In genomic region chr1:1411626-1412025, GRCh38 we compare ENCODE assay signal across 24 cellular contexts. TPM values are rescaled to one million over a fixed set of nuclear protein-coding genes. Genes with fewer than 3 reads are reported as not detected.
"Had no signal": no experiment of that assay in that cellular context is flagged by ENCODE, and none has a peak within 500 bp of the region (broad histone marks: within the 10 kb centered on the region; RNA-seq: fewer than 3 reads in every experiment).

No MANE protein-coding gene starts in this region.

- DNase-seq: activated CD4-positive, alpha-beta memory T cell treated with anti-CD3 and anti-CD28 coated beads, Interleukin-2, amount 10 ng/mL, durations not matched to agents 7 days and 5 days; activated CD4-positive, alpha-beta T cell treated with anti-CD3 and anti-CD28 coated beads for 4 hours; activated effector memory CD4-positive, alpha-beta T cell treated with anti-CD3 and anti-CD28 coated beads, Interleukin-2, amount 50 U/mL, for 16 hours; activated T-cell treated with anti-CD3 and anti-CD28 coated beads, Interleukin-2, amount 50 U/mL, for 24 hours; amygdala; brain microvascular endothelial cell; cortex of kidney; effector CD8-positive, alpha-beta T cell; foreskin fibroblast; head of caudate nucleus; immature natural killer cell; left colon; midbrain; retina; stimulated activated CD4-positive, alpha-beta T cell treated with anti-CD3 and anti-CD28 coated beads, Interleukin-4, amount 100 ng/mL, for 1 hour; stimulated activated naive CD4-positive, alpha-beta T cell treated with Interleukin-2 at 50 U/mL for 16 hours; trophoblast cell; WERI-Rb-1 had no signal

- H3K4me3 ChIP-seq: suprapubic skin had no signal

- H3K36me3 Mint-ChIP-seq: immature natural killer cell had no signal

- H3K27me3 Mint-ChIP-seq: activated CD4-positive, alpha-beta memory T cell treated with anti-CD3 and anti-CD28 coated beads, Interleukin-2, amount 10 ng/mL, durations not matched to agents 7 days and 5 days; activated naive CD4-positive, alpha-beta T cell treated with anti-CD3 and anti-CD28 coated beads, Interleukin-2, amount 50 U/mL, for 24 hours; activated T-cell treated with anti-CD3 and anti-CD28 coated beads, Interleukin-2, amount 50 U/mL, for 24 hours had no signal

- H2AFZ ChIP-seq: parathyroid adenoma had no signal

- H3K9me3 Mint-ChIP-seq: activated CD4-positive, alpha-beta memory T cell treated with anti-CD3 and anti-CD28 coated beads, Interleukin-2, amount 10 ng/mL, durations not matched to agents 7 days and 5 days; activated naive CD4-positive, alpha-beta T cell treated with anti-CD3 and anti-CD28 coated beads, Interleukin-2, amount 50 U/mL, for 24 hours; activated T-cell treated with anti-CD3 and anti-CD28 coated beads, Interleukin-2, amount 50 U/mL, for 24 hours; T-helper 1 cell treated with Interleukin-12 subunit alpha and Interleukin-12 subunit beta and Interleukin-4 antibody, amounts not matched to agents 30 μg/mL and 1 μg/mL, for 36 hours had no signal

- H3K27ac ChIP-seq: brain microvascular endothelial cell, parathyroid adenoma, suprapubic skin had no signal

- ATAC-seq: left colon, SK-N-SH treated with all-trans-retinoic acid at 6 μM for 48 hours had no signal

- H3K27ac Mint-ChIP-seq: activated CD4-positive, alpha-beta memory T cell treated with anti-CD3 and anti-CD28 coated beads, Interleukin-2, amount 10 ng/mL, durations not matched to agents 7 days and 5 days; activated naive CD4-positive, alpha-beta T cell treated with anti-CD3 and anti-CD28 coated beads, Interleukin-2, amount 50 U/mL, for 24 hours; immature natural killer cell; T-helper 1 cell treated with Interleukin-12 subunit alpha and Interleukin-12 subunit beta and Interleukin-4 antibody, amounts not matched to agents 30 μg/mL and 1 μg/mL, for 36 hours had no signal

- H3K27me3 ChIP-seq: brain microvascular endothelial cell, suprapubic skin had no signal

- H3K4me3 Mint-ChIP-seq: activated CD4-positive, alpha-beta memory T cell treated with anti-CD3 and anti-CD28 coated beads, Interleukin-2, amount 10 ng/mL, durations not matched to agents 7 days and 5 days; activated naive CD4-positive, alpha-beta T cell treated with anti-CD3 and anti-CD28 coated beads, Interleukin-2, amount 50 U/mL, for 24 hours; activated T-cell treated with anti-CD3 and anti-CD28 coated beads, Interleukin-2, amount 50 U/mL, for 24 hours; immature natural killer cell; T-helper 1 cell treated with Interleukin-12 subunit alpha and Interleukin-12 subunit beta and Interleukin-4 antibody, amounts not matched to agents 30 μg/mL and 1 μg/mL, for 36 hours had no signal

- H3K4me1 ChIP-seq: parathyroid adenoma had no signal

- H3K9ac ChIP-seq: parathyroid adenoma had no signal

- H3K9me3 ChIP-seq: suprapubic skin had no signal

RNA-seq across cellular contexts. Expression of gene ANKRD65, which starts 9.4 kb away (rescaled TPM):
- total RNA-seq: activated CD4-positive, alpha-beta memory T cell treated with anti-CD3 and anti-CD28 coated beads, Interleukin-2, amount 10 ng/mL, durations not matched to agents 7 days and 5 days; myocyte had no signal
- polyA plus RNA-seq: immature natural killer cell had no signal

RNA-seq across cellular contexts. Expression of gene VWA1, which starts 23.9 kb away (rescaled TPM):
- polyA plus RNA-seq: immature natural killer cell had no signal
